In the genomic region with DNA sequence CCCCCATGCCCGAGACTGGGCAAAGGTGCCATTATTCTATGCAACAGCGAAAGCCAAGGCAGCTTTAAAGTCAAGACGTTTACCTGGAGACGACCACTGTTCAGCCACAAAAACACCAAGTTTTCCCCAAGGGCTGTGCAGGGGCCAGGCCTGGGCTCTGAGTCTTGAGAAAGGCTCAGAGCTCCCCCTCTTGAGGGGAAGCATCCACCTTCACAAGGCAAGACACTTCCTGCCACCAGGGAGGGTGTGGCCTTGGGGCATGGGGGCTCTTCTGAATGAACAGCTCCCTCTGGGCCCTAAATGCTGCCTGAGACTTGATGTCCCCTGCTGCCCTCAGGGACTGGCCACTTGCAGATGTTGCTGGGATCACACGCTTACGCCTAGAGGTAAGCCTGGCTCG, we compare ENCODE assay signal across 1 cellular context.
TF ChIP-seq lines count a peak whose summit lies in the region.

No MANE protein-coding gene starts in this region.

TF ChIP-seq in SK-N-SH treated with all-trans-retinoic acid at 6 μM for 48 hours, 23 proteins besides CTCF, POLR2A, EP300 and RAD21 (continued from another document):
- TF ChIP-seq, protein P1, sequence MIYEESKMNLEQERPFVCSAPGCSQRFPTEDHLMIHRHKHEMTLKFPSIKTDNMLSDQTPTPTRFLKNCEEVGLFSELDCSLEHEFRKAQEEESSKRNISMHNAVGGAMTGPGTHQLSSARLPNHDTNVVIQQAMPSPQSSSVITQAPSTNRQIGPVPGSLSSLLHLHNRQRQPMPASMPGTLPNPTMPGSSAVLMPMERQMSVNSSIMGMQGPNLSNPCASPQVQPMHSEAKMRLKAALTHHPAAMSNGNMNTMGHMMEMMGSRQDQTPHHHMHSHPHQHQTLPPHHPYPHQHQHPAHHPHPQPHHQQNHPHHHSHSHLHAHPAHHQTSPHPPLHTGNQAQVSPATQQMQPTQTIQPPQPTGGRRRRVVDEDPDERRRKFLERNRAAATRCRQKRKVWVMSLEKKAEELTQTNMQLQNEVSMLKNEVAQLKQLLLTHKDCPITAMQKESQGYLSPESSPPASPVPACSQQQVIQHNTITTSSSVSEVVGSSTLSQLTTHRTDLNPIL (CRISPR knock-in tag; IDR thresholded peaks at IDR 0.05; ENCODE audit: low read depth) = no peak
- no peak for TF ChIP-seq TCF4 (CRISPR knock-in tag; IDR thresholded peaks at IDR 0.05; ENCODE audit: borderline replicate concordance)
- TF ChIP-seq OSR1 (CRISPR knock-in tag; IDR thresholded peaks at IDR 0.05) = no peak
- TF ChIP-seq PPARA (CRISPR knock-in tag; IDR thresholded peaks at IDR 0.05; ENCODE audit: borderline replicate concordance) = no peak
- no peak for TF ChIP-seq RARB (CRISPR knock-in tag; IDR thresholded peaks at IDR 0.05)
- TF ChIP-seq ZNF8 (CRISPR knock-in tag; IDR thresholded peaks at IDR 0.05) = no peak
- no peak for TF ChIP-seq BACH2 (CRISPR knock-in tag; IDR thresholded peaks at IDR 0.05; ENCODE audit: borderline replicate concordance)
- TF ChIP-seq ZFP30 (CRISPR knock-in tag; IDR thresholded peaks at IDR 0.05) = no peak
- no peak for TF ChIP-seq TOX (CRISPR knock-in tag; IDR thresholded peaks at IDR 0.05; ENCODE audit: borderline replicate concordance)
- TF ChIP-seq ZC3H10 (CRISPR knock-in tag; IDR thresholded peaks at IDR 0.05) = no peak
- no peak for TF ChIP-seq ESRRG (CRISPR knock-in tag; IDR thresholded peaks at IDR 0.05)
- TF ChIP-seq, protein P2, sequence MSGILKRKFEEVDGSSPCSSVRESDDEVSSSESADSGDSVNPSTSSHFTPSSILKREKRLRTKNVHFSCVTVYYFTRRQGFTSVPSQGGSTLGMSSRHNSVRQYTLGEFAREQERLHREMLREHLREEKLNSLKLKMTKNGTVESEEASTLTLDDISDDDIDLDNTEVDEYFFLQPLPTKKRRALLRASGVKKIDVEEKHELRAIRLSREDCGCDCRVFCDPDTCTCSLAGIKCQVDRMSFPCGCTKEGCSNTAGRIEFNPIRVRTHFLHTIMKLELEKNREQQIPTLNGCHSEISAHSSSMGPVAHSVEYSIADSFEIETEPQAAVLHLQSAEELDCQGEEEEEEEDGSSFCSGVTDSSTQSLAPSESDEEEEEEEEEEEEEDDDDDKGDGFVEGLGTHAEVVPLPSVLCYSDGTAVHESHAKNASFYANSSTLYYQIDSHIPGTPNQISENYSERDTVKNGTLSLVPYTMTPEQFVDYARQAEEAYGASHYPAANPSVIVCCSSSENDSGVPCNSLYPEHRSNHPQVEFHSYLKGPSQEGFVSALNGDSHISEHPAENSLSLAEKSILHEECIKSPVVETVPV (CRISPR knock-in tag; IDR thresholded peaks at IDR 0.05) = no peak
- TF ChIP-seq GLIS3 (CRISPR knock-in tag; IDR thresholded peaks at IDR 0.05) = no peak
- TF ChIP-seq CSDC2 (CRISPR knock-in tag; IDR thresholded peaks at IDR 0.05) = no peak
